Comparison of ENCODE assay signal across 1 cellular context in the genomic region with DNA sequence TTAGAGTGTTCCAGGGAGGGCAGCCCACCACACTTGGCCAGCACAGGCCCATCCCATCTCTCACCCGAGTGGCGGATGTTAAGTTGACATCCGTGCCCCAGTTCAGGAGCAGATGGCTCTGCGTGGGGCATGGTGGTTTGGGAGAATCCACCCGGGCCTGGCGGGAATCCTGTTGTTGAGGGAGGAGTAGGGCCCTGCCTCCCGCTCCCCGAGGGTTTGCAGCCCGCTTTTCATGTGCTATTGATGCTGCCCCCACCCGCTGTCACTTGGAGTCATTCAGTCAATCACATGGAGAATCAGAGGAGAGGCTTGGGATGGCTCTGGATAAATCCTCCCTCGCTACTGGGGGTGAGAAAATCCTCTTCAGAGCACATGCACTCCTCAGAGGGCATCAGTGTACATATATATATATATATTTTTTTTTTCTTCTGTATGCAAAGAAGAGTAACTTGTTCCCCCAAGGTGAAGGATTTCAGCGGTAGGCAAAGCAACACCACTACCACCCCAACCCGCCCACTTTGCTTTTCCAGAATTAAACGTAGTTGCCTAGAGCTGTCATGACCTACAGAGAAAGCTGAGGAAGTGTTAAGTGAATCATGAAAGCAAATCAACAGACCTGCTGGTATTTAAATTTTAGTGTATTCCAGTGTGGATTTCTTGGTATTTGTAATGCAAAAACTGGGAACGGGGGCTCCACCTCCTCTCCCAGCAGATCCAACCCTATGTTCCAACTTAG.
TF ChIP-seq lines count a peak whose summit lies in the region.

No MANE protein-coding gene starts in this region.

TF ChIP-seq in IMR-90, 13 proteins besides CTCF, POLR2A, EP300 and RAD21 (continued from another document):
- TF ChIP-seq, protein P1, sequence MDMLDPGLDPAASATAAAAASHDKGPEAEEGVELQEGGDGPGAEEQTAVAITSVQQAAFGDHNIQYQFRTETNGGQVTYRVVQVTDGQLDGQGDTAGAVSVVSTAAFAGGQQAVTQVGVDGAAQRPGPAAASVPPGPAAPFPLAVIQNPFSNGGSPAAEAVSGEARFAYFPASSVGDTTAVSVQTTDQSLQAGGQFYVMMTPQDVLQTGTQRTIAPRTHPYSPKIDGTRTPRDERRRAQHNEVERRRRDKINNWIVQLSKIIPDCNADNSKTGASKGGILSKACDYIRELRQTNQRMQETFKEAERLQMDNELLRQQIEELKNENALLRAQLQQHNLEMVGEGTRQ (IDR thresholded peaks at IDR 0.05; ENCODE audit: low read depth, low read length): no peak
- TF ChIP-seq FOS (IDR thresholded peaks at IDR 0.05; ENCODE audit: low read depth, low read length) (no peak), CHD1 (IDR thresholded peaks at IDR 0.05; ENCODE audit: low read depth, low read length) (no peak), CEBPB (IDR thresholded peaks at IDR 0.05; ENCODE audit: low read depth, low read length) (no peak), RCOR1 (IDR thresholded peaks at IDR 0.05; ENCODE audit: insufficient replicate concordance, low read length) (no peak), MAZ (IDR thresholded peaks at IDR 0.05; ENCODE audit: borderline replicate concordance, low read depth, low read length) (no peak), NFE2L2 (IDR thresholded peaks at IDR 0.05; ENCODE audit: low read depth, low read length) (no peak), RFX5 (IDR thresholded peaks at IDR 0.05; ENCODE audit: low read depth, low read length) (no peak), MAFK (IDR thresholded peaks at IDR 0.05; ENCODE audit: low read depth, low read length) (no peak), BHLHE40 (IDR thresholded peaks at IDR 0.05; ENCODE audit: low read depth, low read length) (no peak), MXI1 (IDR thresholded peaks at IDR 0.05; ENCODE audit: borderline replicate concordance, low read depth, low read length) (no peak)
- TF ChIP-seq, protein P2, sequence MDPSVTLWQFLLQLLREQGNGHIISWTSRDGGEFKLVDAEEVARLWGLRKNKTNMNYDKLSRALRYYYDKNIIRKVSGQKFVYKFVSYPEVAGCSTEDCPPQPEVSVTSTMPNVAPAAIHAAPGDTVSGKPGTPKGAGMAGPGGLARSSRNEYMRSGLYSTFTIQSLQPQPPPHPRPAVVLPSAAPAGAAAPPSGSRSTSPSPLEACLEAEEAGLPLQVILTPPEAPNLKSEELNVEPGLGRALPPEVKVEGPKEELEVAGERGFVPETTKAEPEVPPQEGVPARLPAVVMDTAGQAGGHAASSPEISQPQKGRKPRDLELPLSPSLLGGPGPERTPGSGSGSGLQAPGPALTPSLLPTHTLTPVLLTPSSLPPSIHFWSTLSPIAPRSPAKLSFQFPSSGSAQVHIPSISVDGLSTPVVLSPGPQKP (IDR thresholded peaks at IDR 0.05; ENCODE audit: borderline replicate concordance, low read depth, low read length): no peak
